Comparison of ENCODE assay signal across 9 cellular contexts in the genomic region with DNA sequence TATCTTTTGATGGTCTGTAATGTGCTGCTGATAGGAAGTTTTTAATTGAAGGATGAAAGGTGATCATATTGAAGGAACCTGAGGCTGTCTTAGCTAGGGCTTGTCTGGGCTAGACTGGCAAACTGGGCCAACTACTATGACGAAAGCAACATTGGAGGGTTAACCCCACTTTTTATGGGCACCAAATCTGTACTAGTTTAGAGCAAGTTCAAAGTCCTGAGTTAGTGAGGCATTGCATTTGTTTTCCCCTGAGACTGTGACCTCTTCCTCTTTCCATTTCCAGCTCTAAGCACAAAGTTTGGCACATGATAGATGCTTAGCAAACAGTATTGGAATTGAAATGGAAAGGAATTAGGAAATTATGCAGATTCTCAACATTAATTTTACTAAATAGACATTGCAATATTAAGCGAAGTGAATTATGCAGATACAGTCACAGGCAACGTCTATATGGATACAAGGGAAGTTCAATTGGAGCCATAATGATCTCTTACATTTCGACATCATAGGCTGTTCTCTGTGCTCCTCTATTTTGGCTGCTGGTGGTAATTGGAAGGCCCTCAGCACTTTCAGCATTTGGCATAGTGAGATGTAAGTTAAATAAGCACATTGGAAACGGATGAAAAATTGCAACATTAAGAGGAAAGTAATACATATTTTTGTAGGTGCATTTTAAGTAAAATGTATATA. TPM values are rescaled to one million over a fixed set of nuclear protein-coding genes. Genes with fewer than 3 reads are reported as not detected.
A peak's percentile ranks its signal among the peaks of the same experiment; 100 is the strongest.
DNase-seq lines count a peak whose midpoint lies in the region; ATAC-seq and TF ChIP-seq lines count a peak whose summit lies in the region.
"Had no signal": no experiment of that assay in that cellular context is flagged by ENCODE, and none has a peak within 500 bp of the region (broad histone marks: within the 10 kb centered on the region; RNA-seq: fewer than 3 reads in every experiment).

No MANE protein-coding gene starts in this region.

- H3K27me3 ChIP-seq in ascending aorta: no peaks in the 10 kb centered on the region
- H3K27me3 ChIP-seq in stomach: no peaks in the 10 kb centered on the region

- no peak for TF ChIP-seq EP300 in stomach (IDR thresholded peaks at IDR 0.05)

- H3K4me3 ChIP-seq in ascending aorta (no peak overlapping the region), stomach (no peak overlapping the region)

- ATAC-seq in GM19025 (IDR thresholded peaks at IDR 0.05; ENCODE audit: low read depth, unreplicated experiment) (peak; percentile 75), HG03066 (IDR thresholded peaks at IDR 0.05; ENCODE audit: low read depth, unreplicated experiment) (peak; percentile 78)

- intact Hi-C loops in ascending aorta (cut with DNase I) (no loop called here), stomach (cut with DNase I; ENCODE audit: low total_unique reads) (no loop called here)

- DNase-seq in SKM-1 (lab: John Stamatoyannopoulos, UW; ENCODE audit: unreplicated experiment) (peak; percentile 75), pons (ENCODE audit: low spot score) (peak; percentile 37), CD1c-positive myeloid dendritic cell (ENCODE audit: extremely low spot score) (no peak), iPS-NIHi11 (ENCODE audit: low spot score) (no peak), ascending aorta (ENCODE audit: low spot score in 2 of 2) (no peak), stomach (no peak)
- DNase-seq: T-helper 2 cell had no signal

- no peaks in the 10 kb centered on the region for H3K36me3 ChIP-seq in ascending aorta
- no peaks in the 10 kb centered on the region for H3K36me3 ChIP-seq in stomach

- H3K4me1 ChIP-seq in ascending aorta: peaks cover 0 to 3% of the 10 kb centered on the region in 2 donors
- H3K4me1 ChIP-seq in stomach: peaks cover 0 to 48% (median 22%) of the 10 kb centered on the region in 4 donors

- H3K9me3 ChIP-seq in ascending aorta (no peaks in the 10 kb centered on the region), stomach (no peaks in the 10 kb centered on the region)

- TF ChIP-seq CTCF in ascending aorta (IDR thresholded peaks at IDR 0.05): no peak
- TF ChIP-seq CTCF in stomach (IDR thresholded peaks at IDR 0.05): no peak

- no peak for TF ChIP-seq POLR2A in stomach (IDR thresholded peaks at IDR 0.05)

- WGBS in stomach, 5 donors: 71 to 93% (median 80%) methylated on average over 5 of the region's 5 CpGs

- H3K27ac ChIP-seq in ascending aorta (no peak overlapping the region), stomach (no peak overlapping the region)

RNA-seq across cellular contexts. Expression of gene CEP57L1, which starts 22.2 kb away (rescaled TPM):
- total RNA-seq in ascending aorta: 1.1 TPM
- total RNA-seq in stomach: 10 to 100 TPM in 4 of 5 donors, not detected in 1; 13.8 to 63.6 (median 29.4) TPM
- polyA plus RNA-seq in stomach: 10 to 100 TPM in 1 of 3 donors, 1 to 10 TPM in 2; 4.5 to 10.3 (median 6.1) TPM

RNA-seq across cellular contexts. Expression of gene SESN1, which starts 22.8 kb away (rescaled TPM):
- 49.0 TPM for total RNA-seq in ascending aorta
- 100 to 1,000 TPM in 2 of 5 donors, 10 to 100 TPM in 3; 11.0 to 201 (median 40.2) TPM for total RNA-seq in stomach
- 10 to 100 TPM; 20.7 to 38.5 (median 28.1) TPM for polyA plus RNA-seq in stomach

Comparison
In these comparisons a context has a peak if more than half of its experiments do, and no peak if none do; other contexts are left out.
1. DNase-seq: peak in SKM-1 (single experiment) and pons (single experiment); none in CD1c-positive myeloid dendritic cell (single experiment), iPS-NIHi11 (single experiment), ascending aorta (0 of 2) and stomach (single experiment).